ENCODE assay signal across 13 cellular contexts in the genomic region with DNA sequence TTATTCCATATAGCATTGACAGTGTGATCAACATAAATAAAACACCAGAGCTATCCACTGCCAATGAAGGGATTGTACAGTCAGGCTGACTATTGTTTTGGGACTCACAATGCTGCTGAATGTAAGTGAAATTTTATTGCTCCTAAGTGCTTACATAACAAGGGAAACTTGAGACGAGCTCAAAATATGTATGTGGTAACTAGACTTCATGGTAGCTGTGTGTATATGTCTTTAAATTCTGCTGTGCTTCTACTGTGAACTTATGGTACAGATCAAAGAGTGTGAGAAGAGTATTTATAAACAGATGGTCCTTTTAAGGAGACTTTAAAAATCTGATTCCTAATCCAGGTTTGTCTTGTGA. TPM values are rescaled to one million over a fixed set of nuclear protein-coding genes. Genes with fewer than 3 reads are reported as not detected.
A peak's percentile ranks its signal among the peaks of the same experiment; 100 is the strongest.
DNase-seq lines count a peak whose midpoint lies in the region; ATAC-seq and TF ChIP-seq lines count a peak whose summit lies in the region.
"Had no signal": no experiment of that assay in that cellular context is flagged by ENCODE, and none has a peak within 500 bp of the region (broad histone marks: within the 10 kb centered on the region; RNA-seq: fewer than 3 reads in every experiment).

No MANE protein-coding gene starts in this region.

- no peak overlapping the region for H4K12ac ChIP-seq in trophoblast cell (ENCODE audit: low read depth, low read length)

- TF ChIP-seq CTCF in GM23338 (conservative IDR thresholded peaks at IDR 0.05; ENCODE audit: low read depth in 2 of 2) (no peak), epithelial cell of esophagus (IDR thresholded peaks at IDR 0.05; ENCODE audit: insufficient read depth, low read depth, low read length, missing control alignments) (no peak), neural crest cell (conservative IDR thresholded peaks at IDR 0.05) (no peak)

- no peak overlapping the region for H2AFZ ChIP-seq in GM23338
- no peak overlapping the region for H2AFZ ChIP-seq in trophoblast cell (ENCODE audit: insufficient read depth, low read length, poor library complexity)

- no peak overlapping the region for H2AK5ac ChIP-seq in trophoblast cell (ENCODE audit: low read length)

- H3K36me3 Mint-ChIP-seq in GM23338 (ENCODE audit: low read depth) (no peaks in the 10 kb centered on the region), neural crest cell (ENCODE audit: low read depth) (no peaks in the 10 kb centered on the region)

- H3K27me3 ChIP-seq in GM23338 (ENCODE audit: insufficient read depth) (peaks cover 38% of the 10 kb centered on the region), trophoblast cell (ENCODE audit: insufficient read depth, low read length) (peaks cover 18% of the 10 kb centered on the region)

- no peak overlapping the region for H3K4ac ChIP-seq in trophoblast cell (ENCODE audit: low read depth, low read length)

- H3K4me1 ChIP-seq in GM23338 (ENCODE audit: insufficient read depth) (peaks cover 44% of the 10 kb centered on the region), trophoblast cell (ENCODE audit: control insufficient read depth in 1 of 2, insufficient read depth in 2 of 2, low read length in 2 of 2) (peaks cover under 1 to 5% of the 10 kb centered on the region in 2 experiments)

- peaks cover 8% of the 10 kb centered on the region for H3K79me1 ChIP-seq in trophoblast cell (ENCODE audit: low read length)

- H3K4me3 ChIP-seq in GM23338: no peak overlapping the region
- no peak overlapping the region for H3K4me3 ChIP-seq in epithelial cell of esophagus (ENCODE audit: low read length)
- H3K4me3 ChIP-seq in trophoblast cell (ENCODE audit: low read depth, low read length): no peak overlapping the region
- H3K4me3 ChIP-seq: lung had no signal

- ATAC-seq in GM23338 (no peak), GM21423 (IDR thresholded peaks at IDR 0.05; ENCODE audit: unreplicated experiment) (no peak)

- H3K18ac ChIP-seq in trophoblast cell (ENCODE audit: low read length): no peak overlapping the region

- WGBS in trophoblast cell (ENCODE audit: extremely low coverage, insufficient coverage, insufficient read length): no CpG with 5 or more reads among the region's 1 CpG

- H3K4me3 Mint-ChIP-seq in GM23338: no peak overlapping the region
- H3K4me3 Mint-ChIP-seq in neural crest cell: peak overlapping the region; percentile 73

- no peak overlapping the region for H4K8ac ChIP-seq in trophoblast cell (ENCODE audit: low read depth, low read length)

- no peak overlapping the region for H2BK12ac ChIP-seq in trophoblast cell (ENCODE audit: low read length)

- no peak overlapping the region for H3K23ac ChIP-seq in trophoblast cell (ENCODE audit: low read length)

- H3K4me1 Mint-ChIP-seq in GM23338 (peaks cover 56% of the 10 kb centered on the region), neural crest cell (peaks cover 56% of the 10 kb centered on the region)

- H3K9ac ChIP-seq in trophoblast cell (ENCODE audit: low read length): no peak overlapping the region

- DNase-seq in GM23338 (ENCODE audit: low spot score): no peak
- DNase-seq in NCI-H510A treated with DMSO at 0.1 percent for 48 hours (lab: John Stamatoyannopoulos, UW): peak; percentile 72
- DNase-seq in epithelial cell of esophagus (ENCODE audit: low read depth): peak; percentile 18
- DNase-seq in neural crest cell (ENCODE audit: low read depth, low spot score): no peak
- DNase-seq in T1000 (lab: John Stamatoyannopoulos, UW): no peak
- DNase-seq in DMS114 treated with DMSO at 0.1 percent for 48 hours (lab: John Stamatoyannopoulos, UW; ENCODE audit: unreplicated experiment): no peak
- no peak for DNase-seq in trophoblast cell
- DNase-seq: activated naive CD4-positive, alpha-beta T cell treated with anti-CD3 and anti-CD28 coated beads, Interleukin-2, amount 50 U/mL, for 16 hours; NCI-H1436 had no signal

- H3K36me3 ChIP-seq in GM23338 (ENCODE audit: insufficient read depth): no peaks in the 10 kb centered on the region
- H3K36me3 ChIP-seq in trophoblast cell (ENCODE audit: control insufficient read depth in 1 of 2, insufficient read depth in 2 of 2, low read length in 2 of 2): no peaks in the 10 kb centered on the region

- H3K27me3 Mint-ChIP-seq in GM23338 (ENCODE audit: insufficient read depth, low read depth, poor library complexity) (peaks cover 37% of the 10 kb centered on the region), neural crest cell (ENCODE audit: low read depth) (peaks cover 48% of the 10 kb centered on the region)

- H4K91ac ChIP-seq in trophoblast cell (ENCODE audit: low read depth, low read length): no peak overlapping the region

- peaks cover 3% of the 10 kb centered on the region; the same call in 1 of the 2 replicates for H3K9me2 ChIP-seq in GM23338 (ENCODE audit: insufficient read depth)

- H3K79me2 ChIP-seq in GM23338 (replicated peaks; ENCODE audit: insufficient read depth): peaks cover 34% of the 10 kb centered on the region
- peaks cover 5% of the 10 kb centered on the region for H3K79me2 ChIP-seq in trophoblast cell (ENCODE audit: control insufficient read depth, insufficient read depth, low read length, poor library complexity)

- no peaks in the 10 kb centered on the region for H3F3A ChIP-seq in GM23338 (replicated peaks; ENCODE audit: low read depth)

- H4K20me1 ChIP-seq in GM23338 (replicated peaks; ENCODE audit: insufficient read depth): no peaks in the 10 kb centered on the region

- no peak overlapping the region for H2BK120ac ChIP-seq in trophoblast cell (ENCODE audit: insufficient read depth, low read length, poor library complexity)

- no peak overlapping the region for H3K14ac ChIP-seq in trophoblast cell (ENCODE audit: low read length)

- H3K4me2 ChIP-seq in GM23338: 0 out of 2 replicates have a peak overlapping the region, but pooled peaks have one; percentile 10
- no peak overlapping the region for H3K4me2 ChIP-seq in trophoblast cell (ENCODE audit: low read length)

- H3K27ac Mint-ChIP-seq in GM23338 (no peak overlapping the region), neural crest cell (ENCODE audit: unreplicated experiment) (no peak overlapping the region)

- H3K9me3 Mint-ChIP-seq in GM23338: no peaks in the 10 kb centered on the region; the same call in 2 of the 3 replicates
- H3K9me3 Mint-ChIP-seq in neural crest cell: no peaks in the 10 kb centered on the region

- no peak overlapping the region for H2BK5ac ChIP-seq in trophoblast cell (ENCODE audit: low read depth, low read length, poor library complexity)

- H3K27ac ChIP-seq in GM23338 (ENCODE audit: low read depth) (no peak overlapping the region), trophoblast cell (ENCODE audit: low read depth, low read length) (no peak overlapping the region)
- H3K27ac ChIP-seq: C4-2B had no signal

- H3K9me3 ChIP-seq in trophoblast cell (ENCODE audit: insufficient read depth, low read depth, low read length): no peaks in the 10 kb centered on the region

TF ChIP-seq in GM23338, 12 proteins besides CTCF, POLR2A, EP300 and RAD21 (continues in another document):
- no peak for TF ChIP-seq ZNF331 (CRISPR knock-in tag; IDR thresholded peaks at IDR 0.05; ENCODE audit: low read depth)
- TF ChIP-seq, protein P1, sequence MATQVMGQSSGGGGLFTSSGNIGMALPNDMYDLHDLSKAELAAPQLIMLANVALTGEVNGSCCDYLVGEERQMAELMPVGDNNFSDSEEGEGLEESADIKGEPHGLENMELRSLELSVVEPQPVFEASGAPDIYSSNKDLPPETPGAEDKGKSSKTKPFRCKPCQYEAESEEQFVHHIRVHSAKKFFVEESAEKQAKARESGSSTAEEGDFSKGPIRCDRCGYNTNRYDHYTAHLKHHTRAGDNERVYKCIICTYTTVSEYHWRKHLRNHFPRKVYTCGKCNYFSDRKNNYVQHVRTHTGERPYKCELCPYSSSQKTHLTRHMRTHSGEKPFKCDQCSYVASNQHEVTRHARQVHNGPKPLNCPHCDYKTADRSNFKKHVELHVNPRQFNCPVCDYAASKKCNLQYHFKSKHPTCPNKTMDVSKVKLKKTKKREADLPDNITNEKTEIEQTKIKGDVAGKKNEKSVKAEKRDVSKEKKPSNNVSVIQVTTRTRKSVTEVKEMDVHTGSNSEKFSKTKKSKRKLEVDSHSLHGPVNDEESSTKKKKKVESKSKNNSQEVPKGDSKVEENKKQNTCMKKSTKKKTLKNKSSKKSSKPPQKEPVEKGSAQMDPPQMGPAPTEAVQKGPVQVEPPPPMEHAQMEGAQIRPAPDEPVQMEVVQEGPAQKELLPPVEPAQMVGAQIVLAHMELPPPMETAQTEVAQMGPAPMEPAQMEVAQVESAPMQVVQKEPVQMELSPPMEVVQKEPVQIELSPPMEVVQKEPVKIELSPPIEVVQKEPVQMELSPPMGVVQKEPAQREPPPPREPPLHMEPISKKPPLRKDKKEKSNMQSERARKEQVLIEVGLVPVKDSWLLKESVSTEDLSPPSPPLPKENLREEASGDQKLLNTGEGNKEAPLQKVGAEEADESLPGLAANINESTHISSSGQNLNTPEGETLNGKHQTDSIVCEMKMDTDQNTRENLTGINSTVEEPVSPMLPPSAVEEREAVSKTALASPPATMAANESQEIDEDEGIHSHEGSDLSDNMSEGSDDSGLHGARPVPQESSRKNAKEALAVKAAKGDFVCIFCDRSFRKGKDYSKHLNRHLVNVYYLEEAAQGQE (IDR thresholded peaks at IDR 0.05; ENCODE audit: unreplicated experiment): no peak
- no peak for TF ChIP-seq CREB1 (CRISPR knock-in tag; IDR thresholded peaks at IDR 0.05; ENCODE audit: low read depth)
- no peak for TF ChIP-seq STAT1 (IDR thresholded peaks at IDR 0.05; ENCODE audit: unreplicated experiment)
- no peak for TF ChIP-seq JUNB (IDR thresholded peaks at IDR 0.05; ENCODE audit: unreplicated experiment)

RNA-seq across cellular contexts. Expression of a gene that starts 6.9 kb away (rescaled TPM):
- total RNA-seq in GM23338 (2014; rRNA removed; shearing (Covaris generic)): 5.4 and 7.4 TPM in 2 replicates
- 3.8 and 4.3 TPM in 2 replicates for polyA plus RNA-seq in GM23338 (2016; fragmentation: Nextera tagmentation; extraction: Ambion mirVana)
- total RNA-seq in neural crest cell: 13.5 and 14.9 TPM in 2 replicates
- 8.1 and 8.3 TPM in 2 replicates for polyA plus RNA-seq in trophoblast cell (2013)
- total RNA-seq: OCI-LY7 had no signal

Comparison
In these comparisons a context has a peak if more than half of its experiments do, and no peak if none do; other contexts are left out.
1. DNase-seq: peak in NCI-H510A treated with DMSO at 0.1 percent for 48 hours (single experiment) and epithelial cell of esophagus (single experiment); none in GM23338 (single experiment), neural crest cell (single experiment), T1000 (single experiment), DMS114 treated with DMSO at 0.1 percent for 48 hours (single experiment) and trophoblast cell (0 of 2).